In the genomic region with DNA sequence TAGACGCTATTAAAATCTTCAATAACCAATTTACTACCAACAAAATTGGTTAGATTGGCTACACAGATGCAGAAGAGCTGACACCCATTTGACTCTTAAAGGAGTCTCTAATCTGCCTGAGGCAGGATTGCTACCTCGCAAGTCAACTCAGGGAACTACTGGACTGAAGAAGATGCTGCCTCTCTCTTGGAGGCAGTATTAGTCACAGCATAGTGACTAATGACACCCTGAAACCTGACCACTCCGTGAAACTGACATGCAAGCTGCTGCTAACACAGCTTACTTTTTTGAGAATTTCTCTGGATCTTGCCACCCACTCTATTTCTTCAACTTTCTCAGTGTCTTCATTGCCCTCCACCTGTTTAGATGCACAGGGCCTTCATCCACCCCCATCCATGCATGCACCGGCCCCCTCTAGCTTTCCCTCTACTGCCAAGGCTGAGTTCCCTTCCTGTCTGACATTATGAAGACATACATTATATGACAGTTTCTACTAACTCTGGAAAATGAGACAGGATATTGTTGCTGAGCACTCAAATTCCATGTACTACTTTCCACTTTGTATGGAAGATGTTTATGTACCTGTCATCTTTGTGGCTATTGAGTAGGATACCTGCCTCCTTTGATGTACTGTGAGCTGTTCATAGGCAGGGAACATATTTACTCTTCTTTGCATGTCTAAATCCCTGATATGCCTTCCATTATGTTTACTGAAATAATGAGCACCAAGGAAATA, we compare ENCODE assay signal across 13 cellular contexts.
DNase-seq lines count a peak whose midpoint lies in the region; ATAC-seq, FAIRE-seq and TF ChIP-seq lines count a peak whose summit lies in the region.
"Had no signal": no experiment of that assay in that cellular context is flagged by ENCODE, and none has a peak within 500 bp of the region (broad histone marks: within the 10 kb centered on the region; RNA-seq: fewer than 3 reads in every experiment).

No MANE protein-coding gene starts in this region.

- in situ Hi-C loops in mammary epithelial cell (cut with MboI; ENCODE audit: low sequenced_read_pairs in 2 of 2): no loop called here

- 61% methylated on average over 4 of the region's 4 CpGs for WGBS in mammary epithelial cell (ENCODE audit: low coverage, missing lambda C conversion rate)

- no peaks in the 10 kb centered on the region for H3K79me2 ChIP-seq in mammary epithelial cell (ENCODE audit: insufficient read depth, low read length)

- H3K9ac ChIP-seq in mammary epithelial cell (ENCODE audit: insufficient read depth, low read length): no peak overlapping the region

- H3K4me1 ChIP-seq in mammary epithelial cell (ENCODE audit: insufficient read depth, low read length): no peaks in the 10 kb centered on the region

- CTCF ChIA-PET in mammary epithelial cell (lab: Charles Lee; ENCODE audit: low non-redundant PET): no interaction called here

- no TSS peak for BruUV-seq in mammary epithelial cell (replicated peaks; lab: Mats Ljungman, UMichigan)

- H3K36me3 ChIP-seq in mammary epithelial cell (ENCODE audit: insufficient read depth, low read length): no peaks in the 10 kb centered on the region

- no peaks in the 10 kb centered on the region for H3K9me3 ChIP-seq in mammary epithelial cell (replicated peaks; ENCODE audit: insufficient read depth, low read length)

- no peaks in the 10 kb centered on the region for H4K20me1 ChIP-seq in mammary epithelial cell (ENCODE audit: insufficient read depth, low read length)

- ATAC-seq in GM21619 (IDR thresholded peaks at IDR 0.05; ENCODE audit: unreplicated experiment): peak; percentile 63

- H3K27ac ChIP-seq in mammary epithelial cell (ENCODE audit: insufficient read depth, low read depth, low read length): no peak overlapping the region
- H3K27ac ChIP-seq: coronary artery, SK-N-MC had no signal

- dilution Hi-C loops in mammary epithelial cell (cut with HindIII; ENCODE audit: low sequenced_read_pairs): no loop called here

- DNase-seq in HTR-8/SVneo (ENCODE audit: insufficient read length, low spot score) (peak; percentile 37), mammary epithelial cell (peak; percentile 60), non-pigmented ciliary epithelial cell (ENCODE audit: low read depth) (peak; percentile 44), T-helper 1 cell (no peak), COLO829 (ENCODE audit: low spot score) (no peak)
- no peak for DNase-seq in activated effector memory CD4-positive, alpha-beta T cell treated with Interleukin-2 at 50 U/mL for 16 hours
- DNase-seq: activated effector memory CD4-positive, alpha-beta T cell treated with anti-CD3 and anti-CD28 coated beads, Interleukin-2, amount 50 U/mL, for 16 hours; midbrain; NCI-H446 had no signal

- TF ChIP-seq CTCF in mammary epithelial cell (conservative IDR thresholded peaks at IDR 0.05 in 1 of 2, IDR thresholded peaks at IDR 0.05 in 1 of 2; ENCODE audit: extremely low read depth in 1 of 2, insufficient read depth in 1 of 2, low read depth in 1 of 2, low read length in 2 of 2): no peak

- no peak for FAIRE-seq in HTR-8/SVneo (lab: Jason Lieb, UNC)
- FAIRE-seq: GM18507 had no signal

- H3K4me2 ChIP-seq in mammary epithelial cell (ENCODE audit: insufficient read depth, low read depth, low read length): no peak overlapping the region

- no peaks in the 10 kb centered on the region for H3K27me3 ChIP-seq in mammary epithelial cell (ENCODE audit: insufficient read depth, low read length)

- no peak overlapping the region for H3K4me3 ChIP-seq in mammary epithelial cell (replicated peaks in 1 of 3; ENCODE audit: insufficient read depth in 1 of 3, low read depth in 2 of 3, low read length in 3 of 3)
- H3K4me3 ChIP-seq: coronary artery, SK-N-MC had no signal

- H2AFZ ChIP-seq in mammary epithelial cell (ENCODE audit: low read depth, low read length): no peak overlapping the region

- intact Hi-C loops in mammary epithelial cell (cut with micrococcal nuclease): no loop called here

Comparison
In these comparisons a context has a peak if more than half of its experiments do, and no peak if none do; other contexts are left out.
1. DNase-seq: peak in HTR-8/SVneo (single experiment), mammary epithelial cell (single experiment) and non-pigmented ciliary epithelial cell (single experiment); none in activated effector memory CD4-positive, alpha-beta T cell treated with Interleukin-2 at 50 U/mL for 16 hours (single experiment), T-helper 1 cell (0 of 5) and COLO829 (single experiment).